Comparison of ENCODE assay signal across 8 cellular contexts in the genomic region with DNA sequence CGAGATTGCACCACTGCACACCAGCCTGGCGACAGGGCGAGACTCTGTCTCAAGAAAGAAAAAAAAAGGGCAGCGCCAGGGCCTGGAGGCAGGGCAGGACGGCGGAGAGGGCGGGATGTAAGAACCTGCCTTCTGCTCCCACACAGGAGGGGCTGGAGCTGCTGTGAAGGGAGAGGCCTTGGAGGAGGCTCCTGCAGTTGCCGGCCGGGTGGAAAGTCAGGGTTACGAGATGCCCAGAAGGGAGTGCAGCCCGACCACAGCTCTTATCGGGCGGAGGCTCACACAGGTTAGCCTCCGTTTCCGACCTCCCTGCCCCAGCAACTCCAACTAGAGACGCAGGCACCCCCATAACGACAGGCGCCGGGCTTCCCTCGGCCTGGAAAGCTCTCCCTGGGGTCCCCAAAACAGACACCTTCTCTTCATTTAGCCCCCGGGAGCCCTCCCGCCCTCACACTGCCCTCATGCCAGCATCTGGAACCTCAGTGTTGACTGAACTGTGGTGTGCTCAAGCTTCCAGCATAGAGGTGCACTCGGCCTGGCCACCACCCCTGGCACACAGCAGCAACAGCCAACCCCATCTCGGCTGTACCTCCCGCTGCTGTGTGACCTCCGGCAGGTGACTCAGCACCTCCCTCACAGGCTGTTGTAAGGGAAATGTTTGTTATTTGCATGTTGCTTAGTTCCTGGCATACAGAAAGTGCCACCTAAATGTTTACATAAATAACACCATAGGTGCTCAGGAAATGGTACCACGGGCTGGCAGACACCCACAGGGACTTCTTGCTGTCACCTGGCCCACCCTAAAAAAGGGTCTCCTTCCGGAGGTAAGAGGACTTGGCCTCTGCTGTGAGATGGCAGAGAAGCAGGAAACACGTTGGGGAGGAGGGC. TPM values are rescaled to one million over a fixed set of nuclear protein-coding genes. Genes with fewer than 3 reads are reported as not detected.
DNase-seq lines count a peak whose midpoint lies in the region; ATAC-seq and TF ChIP-seq lines count a peak whose summit lies in the region.

No MANE protein-coding gene starts in this region.

- CTCF ChIA-PET in Caco-2 (lab: Charles Lee), result no interaction called here

- H3K4me3 Mint-ChIP-seq in Caco-2 (ENCODE audit: unreplicated experiment), result peak overlapping the region; percentile 57

- H3K27ac Mint-ChIP-seq in Caco-2 (ENCODE audit: unreplicated experiment), result peak overlapping the region; percentile 81

- peaks cover 22% of the 10 kb centered on the region for H3K4me1 ChIP-seq in Caco-2

- POLR2A ChIA-PET in Caco-2 (lab: Charles Lee), result no interaction called here

- H3K4me3 ChIP-seq in Caco-2 (ENCODE audit: low read depth, low read length) (peak overlapping the region; percentile 65), fibroblast of villous mesenchyme (ENCODE audit: low read depth, low read length) (no peak overlapping the region)

- no peaks in the 10 kb centered on the region for H3K27me3 Mint-ChIP-seq in Caco-2 (ENCODE audit: insufficient read depth, unreplicated experiment)

- intact Hi-C loops in Caco-2 (cut with micrococcal nuclease; ENCODE audit: unreplicated experiment), result no loop called here

- no peak for TF ChIP-seq CTCF in Caco-2 (IDR thresholded peaks at IDR 0.05; ENCODE audit: insufficient read depth in 1 of 2, low read depth in 1 of 2, low read length in 1 of 2, severe bottlenecking in 1 of 2, unreplicated experiment in 1 of 2)
- TF ChIP-seq CTCF in fibroblast of villous mesenchyme (IDR thresholded peaks at IDR 0.05; ENCODE audit: insufficient read depth, low read depth, low read length), result no peak

- BruUV-seq in Caco-2 (replicated peaks; lab: Mats Ljungman, UMichigan), result TSS peak; percentile 14

- no peak for ATAC-seq in HG02970 (IDR thresholded peaks at IDR 0.05; ENCODE audit: low FRiP score, unreplicated experiment)

- in situ Hi-C loops in G401 (cut with HindIII; ENCODE audit: low sequenced_read_pairs), result no loop called here

- H3K9me3 Mint-ChIP-seq in Caco-2 (ENCODE audit: unreplicated experiment), result no peaks in the 10 kb centered on the region

- no peaks in the 10 kb centered on the region for H3K36me3 ChIP-seq in Caco-2 (ENCODE audit: control insufficient read depth, insufficient read depth, low read length)

- no peaks in the 10 kb centered on the region for H3K4me1 Mint-ChIP-seq in Caco-2 (ENCODE audit: low read depth, unreplicated experiment)

- H3K9me3 ChIP-seq in Caco-2, result no peaks in the 10 kb centered on the region

- DNase-seq in Caco-2 (peak in 1 of 2 experiments; percentile 57), NCI-H2029 (lab: John Stamatoyannopoulos, UW) (peak; percentile 97), fibroblast of villous mesenchyme (ENCODE audit: low read depth) (peak; percentile 11), pulmonary artery endothelial cell (ENCODE audit: low read depth, low spot score) (peak; percentile 13), middle frontal gyrus (ENCODE audit: extremely low spot score, low spot score) (no peak), G401 (ENCODE audit: low spot score) (no peak)
- DNase-seq in activated CD8-positive, alpha-beta memory T cell treated with anti-CD3 and anti-CD28 coated beads, Interleukin-2, amount 50 U/mL, for 48 hours, result peak; percentile 59

- H3K36me3 Mint-ChIP-seq in Caco-2 (ENCODE audit: insufficient read depth, unreplicated experiment), result peaks cover 7% of the 10 kb centered on the region

- H3K27me3 ChIP-seq in Caco-2 (replicated peaks; ENCODE audit: control insufficient read depth, insufficient read depth, low read length), result no peaks in the 10 kb centered on the region

RNA-seq across cellular contexts. Expression of a gene that starts 1.3 kb away (rescaled TPM):
- total RNA-seq in Caco-2 (2022), result 29.6 and 42.0 TPM in 2 replicates
- 9.9 and 12.2 TPM in 2 replicates for total RNA-seq in fibroblast of villous mesenchyme
- total RNA-seq in pulmonary artery endothelial cell, result 2.1 and 9.0 TPM in 2 replicates
- total RNA-seq in G401 (2014; rRNA removed; shearing (Covaris generic)), result not detected in 2 replicates

RNA-seq across cellular contexts. Expression of a gene that starts 54.7 kb away (rescaled TPM):
- total RNA-seq in Caco-2 (2022) (35.7 and 40.1 TPM in 2 replicates), fibroblast of villous mesenchyme (18.0 and 19.9 TPM in 2 replicates), pulmonary artery endothelial cell (20.1 and 31.0 TPM in 2 replicates)
- 19.2 and 82.6 TPM in 2 replicates for total RNA-seq in G401 (2014; rRNA removed; shearing (Covaris generic))

Comparison
In these comparisons a context has a peak if more than half of its experiments do, and no peak if none do; other contexts are left out.
1. DNase-seq: peak in NCI-H2029 (single experiment), activated CD8-positive, alpha-beta memory T cell treated with anti-CD3 and anti-CD28 coated beads, Interleukin-2, amount 50 U/mL, for 48 hours (single experiment), fibroblast of villous mesenchyme (single experiment) and pulmonary artery endothelial cell (single experiment); none in middle frontal gyrus (single experiment) and G401 (single experiment).